Comparison of ENCODE assay signal across 8 cellular contexts in the genomic region with DNA sequence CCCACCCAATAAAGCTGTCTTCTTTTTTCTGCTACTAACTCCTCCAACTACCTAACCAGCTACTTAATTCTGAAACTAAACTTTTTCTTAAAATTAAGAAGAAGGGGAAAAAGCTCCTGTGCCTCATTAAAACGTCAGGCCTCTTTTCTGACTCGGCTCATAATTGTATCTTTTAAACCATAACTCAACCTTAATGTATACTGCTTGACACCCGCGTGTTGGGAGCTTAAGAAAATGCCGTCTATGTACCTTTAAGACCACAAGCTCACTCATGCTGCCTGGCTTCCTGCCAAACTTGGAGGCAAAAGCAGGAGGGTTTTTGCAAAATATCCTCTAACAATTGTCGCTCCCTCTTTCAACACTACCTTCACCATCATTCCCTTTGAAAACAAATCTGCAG. TPM values are rescaled to one million over a fixed set of nuclear protein-coding genes. Genes with fewer than 3 reads are reported as not detected.
A peak's percentile ranks its signal among the peaks of the same experiment; 100 is the strongest.
DNase-seq lines count a peak whose midpoint lies in the region; ATAC-seq, FAIRE-seq and TF ChIP-seq lines count a peak whose summit lies in the region.

No MANE protein-coding gene starts in this region.

- peak overlapping the region; percentile 29 for H3K27ac ChIP-seq in astrocyte (ENCODE audit: low read depth, low read length)
- H3K27ac ChIP-seq in subcutaneous abdominal adipose tissue (ENCODE audit: low read depth, low read length): peak overlapping the region; percentile 100

- H3K4me2 ChIP-seq in astrocyte (ENCODE audit: low read length): peak overlapping the region; percentile 95

- H3K27me3 Mint-ChIP-seq in astrocyte (ENCODE audit: low read depth, unreplicated experiment): peaks cover 46% of the 10 kb centered on the region

- FAIRE-seq in astrocyte (lab: Jason Lieb, UNC): no peak

- H3K36me3 Mint-ChIP-seq in astrocyte (ENCODE audit: low read depth, unreplicated experiment): no peaks in the 10 kb centered on the region

- ATAC-seq in HG03103 (IDR thresholded peaks at IDR 0.05; ENCODE audit: low read depth, unreplicated experiment) (peak; percentile 34), GM21390 (IDR thresholded peaks at IDR 0.05; ENCODE audit: unreplicated experiment) (no peak)

- peak overlapping the region; percentile 2 for H3K4me3 ChIP-seq in astrocyte (ENCODE audit: insufficient read depth, low read depth, low read length)
- H3K4me3 ChIP-seq in subcutaneous abdominal adipose tissue (ENCODE audit: low read depth in 1 of 5, low read length in 5 of 5): peak overlapping the region; percentile 86 to 99 (median 95)

- H3K9me3 ChIP-seq in astrocyte (ENCODE audit: insufficient read depth, low read depth, low read length): no peaks in the 10 kb centered on the region
- no peaks in the 10 kb centered on the region for H3K9me3 ChIP-seq in subcutaneous abdominal adipose tissue (ENCODE audit: control insufficient read depth in 5 of 5, low read length in 5 of 5)

- H3K9ac ChIP-seq in astrocyte (ENCODE audit: low read length): peak overlapping the region; percentile 39
- peak overlapping the region; percentile 40 to 99 (median 79) for H3K9ac ChIP-seq in subcutaneous abdominal adipose tissue (ENCODE audit: low read length in 5 of 5)

- peaks cover 4% of the 10 kb centered on the region for H4K20me1 ChIP-seq in astrocyte (ENCODE audit: insufficient read depth, low read length)

- H3K79me2 ChIP-seq in astrocyte (ENCODE audit: insufficient read depth, low read length): peaks cover 33% of the 10 kb centered on the region

- H3K4me1 ChIP-seq in astrocyte (ENCODE audit: insufficient read depth, low read length) (peaks cover 11% of the 10 kb centered on the region), subcutaneous abdominal adipose tissue (ENCODE audit: control insufficient read depth in 5 of 5, insufficient read depth in 5 of 5, low read length in 5 of 5) (peaks cover 3 to 74% (median 63%) of the 10 kb centered on the region in 5 donors)

- no peaks in the 10 kb centered on the region for H3K9me3 Mint-ChIP-seq in astrocyte (ENCODE audit: unreplicated experiment)

- H3K4me1 Mint-ChIP-seq in astrocyte (ENCODE audit: low read depth, unreplicated experiment): peaks cover 8% of the 10 kb centered on the region

- peak; percentile 4 for DNase-seq in COR-L47 (lab: John Stamatoyannopoulos, UW)
- DNase-seq in OCI-M1 (lab: John Stamatoyannopoulos, UW): peak; percentile 90
- peak; percentile 66 for DNase-seq in astrocyte (ENCODE audit: low read depth)
- peak; percentile 90 for DNase-seq in left kidney (ENCODE audit: low read depth, low spot score)
- no peak for DNase-seq in activated effector memory CD4-positive, alpha-beta T cell treated with Interleukin-2 at 50 U/mL for 16 hours

- H3K27ac Mint-ChIP-seq in astrocyte (ENCODE audit: unreplicated experiment): no peak overlapping the region

- H3K36me3 ChIP-seq in astrocyte (ENCODE audit: insufficient read depth, low read length) (no peaks in the 10 kb centered on the region), subcutaneous abdominal adipose tissue (ENCODE audit: control insufficient read depth in 5 of 5, insufficient read depth in 5 of 5, low read length in 5 of 5) (peaks cover 0 to 21% (median 6%) of the 10 kb centered on the region in 5 donors)

- H3K27me3 ChIP-seq in astrocyte (ENCODE audit: insufficient read depth, low read length) (peaks cover 24% of the 10 kb centered on the region), subcutaneous abdominal adipose tissue (ENCODE audit: control insufficient read depth in 5 of 5, insufficient read depth in 4 of 5, low read length in 5 of 5) (no peaks in the 10 kb centered on the region)

- H2AFZ ChIP-seq in astrocyte (ENCODE audit: low read depth, low read length): peak overlapping the region; percentile 43

- H3K4me3 Mint-ChIP-seq in astrocyte (ENCODE audit: unreplicated experiment): peak overlapping the region; percentile 17

- no peak for TF ChIP-seq CTCF in astrocyte (IDR thresholded peaks at IDR 0.05; ENCODE audit: insufficient read depth, low read depth, low read length)

RNA-seq across cellular contexts. Expression of a gene that starts 5.0 kb away (rescaled TPM):
- 2.0 and 2.5 TPM in 2 replicates for total RNA-seq in astrocyte
